Comparison of ENCODE assay signal across 15 cellular contexts in the genomic region with DNA sequence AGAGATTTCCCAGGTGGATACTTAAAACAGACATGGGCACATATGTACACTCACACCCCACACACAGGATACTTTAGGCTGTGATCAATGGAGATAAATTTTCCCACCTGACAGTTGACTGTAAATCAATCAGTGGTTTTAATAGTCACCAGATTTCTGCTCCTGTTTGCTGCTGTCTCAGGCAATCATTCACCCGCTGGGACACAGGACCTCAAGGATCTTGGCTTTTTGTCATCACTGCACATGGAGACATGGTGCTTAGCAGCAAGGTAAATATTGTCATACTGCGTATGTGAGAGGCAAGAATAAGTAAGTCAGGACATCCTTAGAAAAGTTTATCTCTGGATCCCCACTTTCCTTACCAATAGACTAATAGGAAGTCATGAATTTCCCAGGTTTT.
A peak's percentile ranks its signal among the peaks of the same experiment; 100 is the strongest.
DNase-seq lines count a peak whose midpoint lies in the region; TF ChIP-seq lines count a peak whose summit lies in the region.
"Had no signal": no experiment of that assay in that cellular context is flagged by ENCODE, and none has a peak within 500 bp of the region (broad histone marks: within the 10 kb centered on the region; RNA-seq: fewer than 3 reads in every experiment).

No MANE protein-coding gene starts in this region.

- H3K27me3 ChIP-seq in right atrium auricular region = no peaks in the 10 kb centered on the region
- H3K27me3 ChIP-seq in parathyroid adenoma (ENCODE audit: control insufficient read depth, insufficient read depth, low read length) = no peaks in the 10 kb centered on the region

- no peaks in the 10 kb centered on the region for H3K79me2 ChIP-seq in parathyroid adenoma

- no peak overlapping the region for H3K4me3 ChIP-seq in right atrium auricular region
- no peak overlapping the region for H3K4me3 ChIP-seq in parathyroid adenoma (ENCODE audit: low read depth, low read length)
- no peak overlapping the region for H3K4me3 ChIP-seq in foreskin fibroblast (ENCODE audit: low read depth in 1 of 2, low read length in 2 of 2)

- H3K9ac ChIP-seq in parathyroid adenoma = no peak overlapping the region

- DNase-seq in NCI-H2029 treated with DMSO at 0.1 percent for 48 hours (lab: John Stamatoyannopoulos, UW) = peak; percentile 18
- no peak for DNase-seq in right atrium auricular region (ENCODE audit: low spot score)
- DNase-seq in foreskin fibroblast = no peak
- DNase-seq in NCI-H1436 (lab: John Stamatoyannopoulos, UW) = no peak
- no peak for DNase-seq in RKO (ENCODE audit: low spot score)
- no peak for DNase-seq in COLO668 (lab: John Stamatoyannopoulos, UW; ENCODE audit: unreplicated experiment)
- DNase-seq: activated CD4-positive, CD25-positive, alpha-beta regulatory T cell treated with anti-CD3 and anti-CD28 coated beads, Interleukin-2, amount 50 U/mL, for 72 hours; activated CD8-positive, alpha-beta memory T cell treated with anti-CD3 and anti-CD28 coated beads, Interleukin-2, amount 50 U/mL, for 48 hours; activated naive CD4-positive, alpha-beta T cell treated with anti-CD3 and anti-CD28 coated beads, Interleukin-2, amount 10 ng/mL, durations not matched to agents 7 days and 5 days; Kasumi-1; NCI-H1930; NCI-H748 treated with DMSO at 0.1 percent for 48 hours had no signal

- H3K9me3 ChIP-seq in right atrium auricular region (no peaks in the 10 kb centered on the region), parathyroid adenoma (ENCODE audit: control insufficient read depth, low read length) (no peaks in the 10 kb centered on the region)

- TF ChIP-seq CTCF in 22Rv1 (IDR thresholded peaks at IDR 0.05) (no peak), right atrium auricular region (IDR thresholded peaks at IDR 0.05) (no peak), parathyroid adenoma (IDR thresholded peaks at IDR 0.05) (no peak), foreskin fibroblast (IDR thresholded peaks at IDR 0.05; ENCODE audit: low read depth, low read length) (no peak)

- no peak overlapping the region for H3K4me2 ChIP-seq in parathyroid adenoma (ENCODE audit: low read length)

- peaks cover 0 to 88% of the 10 kb centered on the region in 2 donors for H3K4me1 ChIP-seq in right atrium auricular region
- peaks cover 16% of the 10 kb centered on the region for H3K4me1 ChIP-seq in parathyroid adenoma

- peak overlapping the region; percentile 73 for H3K27ac ChIP-seq in 22Rv1
- H3K27ac ChIP-seq in right atrium auricular region = peak overlapping the region; percentile 65 to 69
- H3K27ac ChIP-seq in parathyroid adenoma = peak overlapping the region; percentile 47
- H3K27ac ChIP-seq: RWPE1 had no signal

- no peak overlapping the region for H2AFZ ChIP-seq in parathyroid adenoma

- H3K36me3 ChIP-seq in right atrium auricular region (no peaks in the 10 kb centered on the region), parathyroid adenoma (ENCODE audit: control insufficient read depth, insufficient read depth, low read length) (no peaks in the 10 kb centered on the region)
